In genomic region chr17:39652635-39653315, GRCh38 we compare ENCODE assay signal across 6 cellular contexts. TPM values are rescaled to one million over a fixed set of nuclear protein-coding genes. Genes with fewer than 3 reads are reported as not detected.
A peak's percentile ranks its signal among the peaks of the same experiment; 100 is the strongest.
DNase-seq lines count a peak whose midpoint lies in the region; ATAC-seq and TF ChIP-seq lines count a peak whose summit lies in the region.

No MANE protein-coding gene starts in this region.

- H3K4me3 Mint-ChIP-seq in CD4-positive, CD25-positive, alpha-beta regulatory T cell: no peak overlapping the region
- H3K4me3 Mint-ChIP-seq in mesothelial cell of epicardium: no peak overlapping the region

- no peak overlapping the region for H3K27ac ChIP-seq in CD4-positive, CD25-positive, alpha-beta regulatory T cell (ENCODE audit: insufficient read depth, low read length, poor library complexity, severe bottlenecking)

- TF ChIP-seq CTCF in mesothelial cell of epicardium (IDR thresholded peaks at IDR 0.05; ENCODE audit: unreplicated experiment): no peak

- H3K36me3 Mint-ChIP-seq in CD4-positive, CD25-positive, alpha-beta regulatory T cell: peaks cover 27% of the 10 kb centered on the region
- H3K36me3 Mint-ChIP-seq in mesothelial cell of epicardium: peaks cover 7% of the 10 kb centered on the region

- ATAC-seq in CD4-positive, CD25-positive, alpha-beta regulatory T cell (ENCODE audit: low read depth in 2 of 2): no peak
- no peak for ATAC-seq in HG02981 (IDR thresholded peaks at IDR 0.05; ENCODE audit: unreplicated experiment)
- no peak for ATAC-seq in HG02678 (IDR thresholded peaks at IDR 0.05; ENCODE audit: unreplicated experiment)

- H3K27me3 Mint-ChIP-seq in CD4-positive, CD25-positive, alpha-beta regulatory T cell: no peaks in the 10 kb centered on the region
- no peaks in the 10 kb centered on the region for H3K27me3 Mint-ChIP-seq in mesothelial cell of epicardium (ENCODE audit: low read depth)

- H3K4me1 Mint-ChIP-seq in CD4-positive, CD25-positive, alpha-beta regulatory T cell: peaks cover 4 to 53% (median 35%) of the 10 kb centered on the region in 4 donors
- H3K4me1 Mint-ChIP-seq in mesothelial cell of epicardium: peaks cover 18% of the 10 kb centered on the region

- DNase-seq in CD4-positive, CD25-positive, alpha-beta regulatory T cell: no peak
- DNase-seq in amniotic epithelial cell (ENCODE audit: low read depth): peak; percentile 54
- no peak for DNase-seq in mesothelial cell of epicardium (ENCODE audit: low spot score in 2 of 2, unreplicated experiment in 2 of 2)
- no peak for DNase-seq in NOMO-1 treated with DMSO at 0.1 percent for 48 hours (lab: John Stamatoyannopoulos, UW; ENCODE audit: unreplicated experiment)

- H3K27me3 ChIP-seq in CD4-positive, CD25-positive, alpha-beta regulatory T cell (ENCODE audit: control insufficient read depth, insufficient read depth, low read length): no peaks in the 10 kb centered on the region

- peaks cover 9% of the 10 kb centered on the region for H3K36me3 ChIP-seq in CD4-positive, CD25-positive, alpha-beta regulatory T cell (ENCODE audit: control insufficient read depth, insufficient read depth, low read length)

- no peaks in the 10 kb centered on the region for H3K9me3 Mint-ChIP-seq in CD4-positive, CD25-positive, alpha-beta regulatory T cell
- no peaks in the 10 kb centered on the region for H3K9me3 Mint-ChIP-seq in mesothelial cell of epicardium

- H3K9me3 ChIP-seq in CD4-positive, CD25-positive, alpha-beta regulatory T cell (ENCODE audit: control insufficient read depth in 2 of 2, low read length in 2 of 2): no peaks in the 10 kb centered on the region

- peaks cover 4% of the 10 kb centered on the region for H3K4me1 ChIP-seq in CD4-positive, CD25-positive, alpha-beta regulatory T cell (ENCODE audit: control insufficient read depth, insufficient read depth, low read length, poor library complexity, severe bottlenecking)

- no peak overlapping the region for H3K4me3 ChIP-seq in CD4-positive, CD25-positive, alpha-beta regulatory T cell (ENCODE audit: low read depth, low read length)

- H3K27ac Mint-ChIP-seq in CD4-positive, CD25-positive, alpha-beta regulatory T cell: peak overlapping the region; percentile 32 to 68 (median 39)
- peak overlapping the region; percentile 77 for H3K27ac Mint-ChIP-seq in mesothelial cell of epicardium

RNA-seq across cellular contexts. Expression of gene TCAP, which starts 12.4 kb away (rescaled TPM):
- 3.4 TPM for total RNA-seq in CD4-positive, CD25-positive, alpha-beta regulatory T cell
- under 1 TPM in 1 of 4 donors, not detected in 3; 0.07 TPM for polyA plus RNA-seq in CD4-positive, CD25-positive, alpha-beta regulatory T cell
- 1.6 to 3.0 TPM (median 2.3 TPM) in 3 replicates for total RNA-seq in mesothelial cell of epicardium

RNA-seq across cellular contexts. Expression of gene PNMT, which starts 15.5 kb away (rescaled TPM):
- 1.2 TPM for total RNA-seq in CD4-positive, CD25-positive, alpha-beta regulatory T cell
- not detected for polyA plus RNA-seq in CD4-positive, CD25-positive, alpha-beta regulatory T cell
- 1.7 to 2.1 TPM (median 1.7 TPM) in 3 replicates for total RNA-seq in mesothelial cell of epicardium

RNA-seq across cellular contexts. Expression of gene STARD3, which starts 15.8 kb away (rescaled TPM):
- total RNA-seq in CD4-positive, CD25-positive, alpha-beta regulatory T cell: 95.9 TPM
- 10 to 100 TPM; 45.4 to 48.6 (median 46.5) TPM for polyA plus RNA-seq in CD4-positive, CD25-positive, alpha-beta regulatory T cell
- total RNA-seq in mesothelial cell of epicardium: 55.6 to 56.6 TPM (median 56.2 TPM) in 3 replicates

RNA-seq across cellular contexts. Expression of gene PPP1R1B, which starts 26.0 kb away (rescaled TPM):
- not detected for total RNA-seq in CD4-positive, CD25-positive, alpha-beta regulatory T cell
- not detected for polyA plus RNA-seq in CD4-positive, CD25-positive, alpha-beta regulatory T cell
- 0.58 to 0.75 TPM (median 0.75 TPM) in 3 replicates for total RNA-seq in mesothelial cell of epicardium

RNA-seq across cellular contexts. Expression of gene PGAP3, which starts 35.1 kb away (rescaled TPM):
- 28.0 TPM for total RNA-seq in CD4-positive, CD25-positive, alpha-beta regulatory T cell
- polyA plus RNA-seq in CD4-positive, CD25-positive, alpha-beta regulatory T cell: 10 to 100 TPM; 15.2 to 23.3 (median 17.5) TPM
- total RNA-seq in mesothelial cell of epicardium: 36.8 to 39.1 TPM (median 37.1 TPM) in 3 replicates
